In genomic region chr3:127002195-127003174, GRCh38 we compare ENCODE assay signal across 8 cellular contexts. TPM values are rescaled to one million over a fixed set of nuclear protein-coding genes. Genes with fewer than 3 reads are reported as not detected.
A peak's percentile ranks its signal among the peaks of the same experiment; 100 is the strongest.
DNase-seq lines count a peak whose midpoint lies in the region; ATAC-seq and TF ChIP-seq lines count a peak whose summit lies in the region.

No MANE protein-coding gene starts in this region.

- 30 to 35% methylated on average over 26 of the region's 26 CpGs for WGBS in heart right ventricle, 2 donors

- TF ChIP-seq CTCF in GM12864 (IDR thresholded peaks at IDR 0.05; ENCODE audit: low read depth, low read length, missing control alignments) (peak; percentile 51), heart right ventricle (IDR thresholded peaks at IDR 0.05) (peak; percentile 21 to 79 (median 53))

- peak; percentile 82 to 96 (median 91) for ATAC-seq in heart right ventricle
- no peak for ATAC-seq in HG02610 (IDR thresholded peaks at IDR 0.05; ENCODE audit: unreplicated experiment)

- H3K27me3 ChIP-seq in heart right ventricle, result no peaks in the 10 kb centered on the region

- peak; percentile 27 for DNase-seq in GM12864 (ENCODE audit: low read depth)
- DNase-seq in amniotic epithelial cell (ENCODE audit: low read depth), result peak; percentile 82
- DNase-seq in heart right ventricle, result peak; percentile 88 to 91
- peak; percentile 56 for DNase-seq in pulmonary artery endothelial cell (ENCODE audit: low read depth, low spot score)
- no peak for DNase-seq in COLO668 (lab: John Stamatoyannopoulos, UW; ENCODE audit: unreplicated experiment)
- no peak for DNase-seq in UCSD-AML1 (lab: John Stamatoyannopoulos, UW; ENCODE audit: unreplicated experiment)
- no peak for DNase-seq in GM19240 (ENCODE audit: insufficient read length, low spot score)

- peak overlapping the region in 9 of 10 donors; percentile 56 to 86 (median 69) for H3K27ac ChIP-seq in heart right ventricle

- intact Hi-C loops in heart right ventricle (cut with DNase I), result loop anchor here in 3 of 10 donors (5.0 to 10.0 kb wide), 3 partner anchors 250 to 542 kb away; no protein-coding TSS in a partner anchor

- H3K4me1 ChIP-seq in heart right ventricle, result peaks cover 8 to 60% (median 33%) of the 10 kb centered on the region in 9 donors

- no peaks in the 10 kb centered on the region for H3K9me3 ChIP-seq in heart right ventricle

- H3K36me3 ChIP-seq in heart right ventricle, result peaks cover 0 to 19% (median 0%) of the 10 kb centered on the region in 9 donors

- H3K4me3 ChIP-seq in GM12864 (ENCODE audit: low read depth, low read length) (no peak overlapping the region), heart right ventricle (peak overlapping the region in 5 of 10 donors; percentile 10 to 34 (median 22))

RNA-seq across cellular contexts. Expression of gene PLXNA1, which starts 19.6 kb away (rescaled TPM):
- total RNA-seq in heart right ventricle, result 10 to 100 TPM; 19.0 to 29.7 (median 25.1) TPM
- polyA plus RNA-seq in heart right ventricle, result 10 to 100 TPM; 14.3 to 14.8 TPM
- total RNA-seq in pulmonary artery endothelial cell, result 26.1 and 31.2 TPM in 2 replicates

Comparison
In these comparisons a context has a peak if more than half of its experiments do, and no peak if none do; other contexts are left out.
1. DNase-seq: peak in GM12864 (single experiment), amniotic epithelial cell (single experiment), heart right ventricle (2 of 2) and pulmonary artery endothelial cell (single experiment); none in COLO668 (single experiment), UCSD-AML1 (single experiment) and GM19240 (single experiment).